Comparison of ENCODE assay signal across 24 cellular contexts in genomic region chr1:10861822-10862221, GRCh38.
A peak's percentile ranks its signal among the peaks of the same experiment; 100 is the strongest.
DNase-seq lines count a peak whose midpoint lies in the region; ATAC-seq, FAIRE-seq and TF ChIP-seq lines count a peak whose summit lies in the region.
"Had no signal": no experiment of that assay in that cellular context is flagged by ENCODE, and none has a peak within 500 bp of the region (broad histone marks: within the 10 kb centered on the region; RNA-seq: fewer than 3 reads in every experiment).

No MANE protein-coding gene starts in this region.

- no peaks in the 10 kb centered on the region for H3K36me3 ChIP-seq in HepG2 (replicated peaks in 1 of 2; ENCODE audit: control insufficient read depth in 1 of 2, insufficient read depth in 2 of 2, low read length in 2 of 2)
- no peaks in the 10 kb centered on the region for H3K36me3 ChIP-seq in right lobe of liver
- H3K36me3 ChIP-seq in aorta (ENCODE audit: control insufficient read depth in 1 of 2, insufficient read depth in 2 of 2, low read length in 1 of 2), result no peaks in the 10 kb centered on the region

- H3K9me3 ChIP-seq in HepG2 (ENCODE audit: low read length) (no peaks in the 10 kb centered on the region), right lobe of liver (no peaks in the 10 kb centered on the region), right cardiac atrium (ENCODE audit: control insufficient read depth, low read length) (no peaks in the 10 kb centered on the region), aorta (ENCODE audit: control insufficient read depth, low read length) (no peaks in the 10 kb centered on the region)

- intact Hi-C loops in HepG2 (cut with micrococcal nuclease; ENCODE audit: unreplicated experiment), result loop anchor here (10.0 kb wide), 1 partner anchor 103 kb away; no protein-coding TSS in a partner anchor
- intact Hi-C loops in right lobe of liver (cut with DNase I), result loop anchor here in 1 of 2 donors (10.0 kb wide), 1 partner anchor 67 kb away; the partner anchor contains the start of gene CASZ1
- intact Hi-C loops in right cardiac atrium (cut with DNase I), result loop anchor here (5.0 to 10.0 kb wide), 4 partner anchors 70 to 347 kb away; no protein-coding TSS in a partner anchor
- intact Hi-C loops in aorta (cut with DNase I), result no loop called here

- H3K4me2 ChIP-seq in HepG2 (ENCODE audit: low read depth, low read length), result no peak overlapping the region
- H3K4me2 ChIP-seq: KMS-11 had no signal

- POLR2A ChIA-PET in HepG2 (lab: Yijun Ruan, JAX), result no interaction called here
- POLR2A ChIA-PET in activated CD4-positive, alpha-beta memory T cell treated with anti-CD3 and anti-CD28 coated beads, Interleukin-2, amount 10 ng/mL, durations not matched to agents 7 days and 5 days (lab: Charles Lee), result interaction anchor here (1.0 kb wide), 1 partner anchor 367 kb away, joined by 3 read pairs; no protein-coding TSS in a partner anchor

- H3K27ac ChIP-seq in HepG2 (ENCODE audit: extremely low read length, insufficient read depth, low read length) (no peak overlapping the region), right lobe of liver (no peak overlapping the region), right cardiac atrium (ENCODE audit: low read length) (peak overlapping the region; percentile 2), aorta (ENCODE audit: low read depth in 1 of 2, low read length in 2 of 2) (no peak overlapping the region)
- H3K27ac ChIP-seq: KMS-11, SK-N-MC had no signal

- H3K79me2 ChIP-seq in HepG2 (ENCODE audit: insufficient read depth, low read length), result no peaks in the 10 kb centered on the region

- TF ChIP-seq POLR2A in HepG2 (IDR thresholded peaks at IDR 0.05; ENCODE audit: insufficient read depth in 1 of 2, low read depth in 2 of 2, low read length in 2 of 2) (no peak), right lobe of liver (IDR thresholded peaks at IDR 0.05) (no peak)

- no peaks in the 10 kb centered on the region for H4K20me1 ChIP-seq in HepG2 (ENCODE audit: insufficient read depth, low read length)

- no TSS peak for BruUV-seq in HepG2 (replicated peaks; lab: Mats Ljungman, UMichigan)

- no peak for TF ChIP-seq RAD21 in HepG2 (CRISPR knock-in tag; IDR thresholded peaks at IDR 0.05)

- H3K27ac Mint-ChIP-seq in progenitor cell of endocrine pancreas, result peak overlapping the region; percentile 41
- no peak overlapping the region for H3K27ac Mint-ChIP-seq in activated CD4-positive, alpha-beta memory T cell treated with anti-CD3 and anti-CD28 coated beads, Interleukin-2, amount 10 ng/mL, durations not matched to agents 7 days and 5 days
- H3K27ac Mint-ChIP-seq: CD8-positive, alpha-beta T cell; H9 had no signal

- TF ChIP-seq CTCF in HepG2 (CRISPR knock-in tag; IDR thresholded peaks at IDR 0.05) (no peak), right lobe of liver (IDR thresholded peaks at IDR 0.05) (no peak), progenitor cell of endocrine pancreas (IDR thresholded peaks at IDR 0.05; ENCODE audit: unreplicated experiment) (no peak)

- WGBS in HepG2 (ENCODE audit: low lambda C conversion rate), result 17% methylated on average over 4 of the region's 5 CpGs
- no CpG with 5 or more reads among the region's 5 CpGs for WGBS in right lobe of liver (ENCODE audit: insufficient coverage, low coverage, low lambda C conversion rate, missing lambda C conversion rate)
- 43% methylated on average over 5 of the region's 5 CpGs for WGBS in right cardiac atrium
- WGBS in aorta, 2 donors, result 92 to 93% methylated on average over 5 of the region's 5 CpGs

- no peak overlapping the region for H3K4me3 ChIP-seq in HepG2 (replicated peaks in 1 of 3; ENCODE audit: insufficient read depth in 1 of 3, low read depth in 2 of 3, low read length in 3 of 3)
- no peak overlapping the region for H3K4me3 ChIP-seq in right lobe of liver
- H3K4me3 ChIP-seq in right cardiac atrium (ENCODE audit: low read length), result no peak overlapping the region
- H3K4me3 ChIP-seq in aorta (ENCODE audit: low read length in 2 of 2), result no peak overlapping the region
- H3K4me3 ChIP-seq: SK-N-MC had no signal

- no peak for DNase-seq in HepG2 (ENCODE audit: low spot score)
- no peak for DNase-seq in right lobe of liver
- no peak for DNase-seq in right cardiac atrium
- DNase-seq in progenitor cell of endocrine pancreas (ENCODE audit: low spot score, unreplicated experiment), result no peak
- DNase-seq in aorta, result peak; percentile 29 to 66
- no peak for DNase-seq in activated CD4-positive, alpha-beta memory T cell treated with anti-CD3 and anti-CD28 coated beads, Interleukin-2, amount 10 ng/mL, durations not matched to agents 7 days and 5 days
- DNase-seq: AML-193; C1 segment of cervical spinal cord; CD8-positive, alpha-beta T cell; H9; MV-4-11; NCI-H1105 treated with DMSO at 0.1 percent for 48 hours; NCI-H2029 treated with DMSO at 0.1 percent for 48 hours; NCI-H345; NCI-H524 treated with DMSO at 0.1 percent for 48 hours; NCI-H82; OCI-M1; SHP77 treated with DMSO at 0.1 percent for 48 hours had no signal

- no peak overlapping the region for H3K4me3 Mint-ChIP-seq in progenitor cell of endocrine pancreas (ENCODE audit: low read depth)
- no peak overlapping the region for H3K4me3 Mint-ChIP-seq in activated CD4-positive, alpha-beta memory T cell treated with anti-CD3 and anti-CD28 coated beads, Interleukin-2, amount 10 ng/mL, durations not matched to agents 7 days and 5 days
- H3K4me3 Mint-ChIP-seq: CD8-positive, alpha-beta T cell; H9 had no signal

- H3K4me1 ChIP-seq in HepG2 (ENCODE audit: insufficient read depth, low read length) (peaks cover 17% of the 10 kb centered on the region), right lobe of liver (peaks cover 0 to 10% (median 0%) of the 10 kb centered on the region in 4 donors), right cardiac atrium (ENCODE audit: control insufficient read depth, insufficient read depth, low read length) (no peaks in the 10 kb centered on the region), aorta (ENCODE audit: control insufficient read depth in 1 of 2, insufficient read depth in 2 of 2, low read length in 2 of 2) (no peaks in the 10 kb centered on the region)

- peak; percentile 14; the same call in 1 of the 3 replicates for ATAC-seq in HepG2
- no peak for ATAC-seq in right lobe of liver
- ATAC-seq in right cardiac atrium, result peak; percentile 10 to 16
- no peak for ATAC-seq in aorta (ENCODE audit: low FRiP score)
- no peak for ATAC-seq in GM19452 (IDR thresholded peaks at IDR 0.05; ENCODE audit: unreplicated experiment)
- no peak for ATAC-seq in HG02938 (IDR thresholded peaks at IDR 0.05; ENCODE audit: unreplicated experiment)
- ATAC-seq: CD8-positive, alpha-beta T cell had no signal

- no peak for FAIRE-seq in HepG2 (lab: Jason Lieb, UNC)
- FAIRE-seq: G401.6, GM12892 had no signal

- in situ Hi-C loops in HepG2 (cut with HindIII; ENCODE audit: extremely low pct_ligation_motif_present, low pct_unique_long_range_greater_than_20kb), result loop anchor here (10.0 kb wide), 1 partner anchor 167 kb away; no protein-coding TSS in a partner anchor

- H3K27me3 Mint-ChIP-seq in progenitor cell of endocrine pancreas, result peaks cover 33% of the 10 kb centered on the region
- peaks cover 42% of the 10 kb centered on the region for H3K27me3 Mint-ChIP-seq in activated CD4-positive, alpha-beta memory T cell treated with anti-CD3 and anti-CD28 coated beads, Interleukin-2, amount 10 ng/mL, durations not matched to agents 7 days and 5 days

- H3K36me3 Mint-ChIP-seq in progenitor cell of endocrine pancreas (ENCODE audit: insufficient read depth), result no peaks in the 10 kb centered on the region
- no peaks in the 10 kb centered on the region for H3K36me3 Mint-ChIP-seq in activated CD4-positive, alpha-beta memory T cell treated with anti-CD3 and anti-CD28 coated beads, Interleukin-2, amount 10 ng/mL, durations not matched to agents 7 days and 5 days (ENCODE audit: low read depth)
- H3K36me3 Mint-ChIP-seq: CD8-positive, alpha-beta T cell had no signal

- TF ChIP-seq EP300 in HepG2 (IDR thresholded peaks at IDR 0.05; ENCODE audit: low read depth in 2 of 2, low read length in 2 of 2), result no peak
- no peak for TF ChIP-seq EP300 in HepG2 (CRISPR knock-in tag; IDR thresholded peaks at IDR 0.05; ENCODE audit: borderline replicate concordance)

- CTCF ChIA-PET in HepG2 (lab: Yijun Ruan, JAX; ENCODE audit: low intra/inter-chr PET ratio, low total read pairs), result no interaction called here
- CTCF ChIA-PET in activated CD4-positive, alpha-beta memory T cell treated with anti-CD3 and anti-CD28 coated beads, Interleukin-2, amount 10 ng/mL, durations not matched to agents 7 days and 5 days (lab: Charles Lee), result interaction anchor here (0.7 kb wide), 1 partner anchor 367 kb away, joined by 3 read pairs; no protein-coding TSS in a partner anchor

- H3K27me3 ChIP-seq in HepG2 (ENCODE audit: control insufficient read depth in 1 of 2, insufficient read depth in 2 of 2, low read length in 2 of 2), result peaks cover 9 to 73% of the 10 kb centered on the region in 2 experiments
- H3K27me3 ChIP-seq in right lobe of liver, result no peaks in the 10 kb centered on the region
- no peaks in the 10 kb centered on the region for H3K27me3 ChIP-seq in right cardiac atrium (ENCODE audit: control insufficient read depth, insufficient read depth)
- H3K27me3 ChIP-seq in aorta (ENCODE audit: control insufficient read depth in 1 of 2, insufficient read depth in 2 of 2, low read length in 1 of 2), result no peaks in the 10 kb centered on the region

- no peak overlapping the region for H3K9ac ChIP-seq in HepG2 (ENCODE audit: insufficient read depth, low read depth, low read length)
- H3K9ac ChIP-seq: KMS-11 had no signal

- H2AFZ ChIP-seq in HepG2 (ENCODE audit: low read length), result no peak overlapping the region

- H3K9me3 Mint-ChIP-seq in progenitor cell of endocrine pancreas (ENCODE audit: low read depth), result no peaks in the 10 kb centered on the region
- H3K9me3 Mint-ChIP-seq in activated CD4-positive, alpha-beta memory T cell treated with anti-CD3 and anti-CD28 coated beads, Interleukin-2, amount 10 ng/mL, durations not matched to agents 7 days and 5 days, result no peaks in the 10 kb centered on the region
- H3K9me3 Mint-ChIP-seq: CD8-positive, alpha-beta T cell; H9 had no signal

- H3K4me1 Mint-ChIP-seq in progenitor cell of endocrine pancreas (ENCODE audit: low read depth), result peaks cover 45% of the 10 kb centered on the region
- peaks cover 4% of the 10 kb centered on the region for H3K4me1 Mint-ChIP-seq in activated CD4-positive, alpha-beta memory T cell treated with anti-CD3 and anti-CD28 coated beads, Interleukin-2, amount 10 ng/mL, durations not matched to agents 7 days and 5 days

TF ChIP-seq in HepG2, 621 proteins besides CTCF, POLR2A, EP300 and RAD21:
- no peak for TF ChIP-seq ATF5 (CRISPR knock-in tag; IDR thresholded peaks at IDR 0.05; ENCODE audit: low read depth)
TF ChIP-seq in HepG2: peak in this region for 0.

Comparison
In these comparisons a context has a peak if more than half of its experiments do, and no peak if none do; other contexts are left out.
1. ATAC-seq: peak in HepG2 (single experiment) and right cardiac atrium (2 of 2); none in right lobe of liver (0 of 4), aorta (single experiment), GM19452 (single experiment) and HG02938 (single experiment).
2. DNase-seq: peak in aorta (2 of 2); none in HepG2 (single experiment), right lobe of liver (0 of 3), right cardiac atrium (0 of 3), progenitor cell of endocrine pancreas (single experiment) and activated CD4-positive, alpha-beta memory T cell treated with anti-CD3 and anti-CD28 coated beads, Interleukin-2, amount 10 ng/mL, durations not matched to agents 7 days and 5 days (single experiment).
3. intact Hi-C loops: an anchor here in HepG2 (10.0 kb wide) and right cardiac atrium (5.0 to 10.0 kb wide); none called in aorta.